Comparison of ENCODE assay signal across 8 cellular contexts in the genomic region with DNA sequence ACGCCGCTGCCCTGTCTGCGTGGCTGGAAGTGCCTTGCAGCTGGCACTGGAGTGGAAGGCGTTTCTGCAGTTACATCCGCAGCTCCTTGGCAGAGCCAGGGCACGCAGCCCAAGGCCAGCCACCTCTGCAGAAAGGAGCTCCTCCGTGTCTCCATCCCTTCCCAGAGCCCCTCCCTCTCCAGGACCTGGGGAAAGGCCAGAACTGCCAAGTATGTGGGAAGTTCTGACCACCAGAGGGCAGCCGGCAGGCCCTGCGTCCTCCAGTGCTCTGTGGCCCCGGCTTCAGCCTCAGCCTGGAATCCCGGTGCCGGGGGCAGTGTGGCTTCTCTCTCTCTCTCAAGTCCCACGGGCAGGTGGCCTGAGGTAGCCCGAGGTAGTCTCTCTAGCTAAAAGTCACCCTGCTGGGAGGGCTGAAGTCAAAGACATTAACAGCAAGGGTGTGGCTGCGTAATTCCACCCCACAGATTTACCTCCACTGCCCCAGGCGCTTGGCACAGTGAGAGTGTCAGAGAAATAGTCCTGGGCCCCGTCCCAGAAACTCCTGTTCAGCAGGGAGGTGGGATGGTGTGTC.
DNase-seq lines count a peak whose midpoint lies in the region; ATAC-seq and TF ChIP-seq lines count a peak whose summit lies in the region.

No MANE protein-coding gene starts in this region.

- intact Hi-C loops in right lobe of liver (cut with DNase I) = no loop called here

- H3K27ac ChIP-seq in right lobe of liver = no peak overlapping the region

- ATAC-seq in right lobe of liver (peak; percentile 78 to 85 (median 82)), HG03457 (IDR thresholded peaks at IDR 0.05; ENCODE audit: unreplicated experiment) (no peak), HG03175 (IDR thresholded peaks at IDR 0.05; ENCODE audit: unreplicated experiment) (no peak)

- no peaks in the 10 kb centered on the region for H3K27me3 ChIP-seq in right lobe of liver

- H3K4me1 ChIP-seq in right lobe of liver = no peaks in the 10 kb centered on the region

- H3K9me3 ChIP-seq in right lobe of liver = no peaks in the 10 kb centered on the region

- H3K4me3 ChIP-seq in NB4 (ENCODE audit: low read depth, low read length) (no peak overlapping the region), cardiac fibroblast (replicated peaks in 1 of 2; ENCODE audit: low read depth in 2 of 2, low read length in 2 of 2) (no peak overlapping the region), right lobe of liver (no peak overlapping the region)

- no peak for TF ChIP-seq POLR2A in NB4 (IDR thresholded peaks at IDR 0.05; ENCODE audit: extremely low read depth, insufficient read length)
- TF ChIP-seq POLR2A in right lobe of liver (IDR thresholded peaks at IDR 0.05) = no peak

- TF ChIP-seq CTCF in NB4 (IDR thresholded peaks at IDR 0.05; ENCODE audit: low read depth, low read length) (peak; percentile 67), cardiac fibroblast (IDR thresholded peaks at IDR 0.05; ENCODE audit: low read depth, low read length) (peak; percentile 63), right lobe of liver (IDR thresholded peaks at IDR 0.05) (peak; percentile 46 to 73 (median 63))

- no peaks in the 10 kb centered on the region for H3K36me3 ChIP-seq in right lobe of liver

- WGBS in right lobe of liver (ENCODE audit: insufficient coverage, low coverage, low lambda C conversion rate, missing lambda C conversion rate) = 23% methylated on average over 7 of the region's 17 CpGs

- peak; percentile 77 for DNase-seq in DMS79 (lab: John Stamatoyannopoulos, UW)
- DNase-seq in NB4 (ENCODE audit: low read depth) = peak; percentile 57
- DNase-seq in cardiac fibroblast (ENCODE audit: low read depth in 2 of 2) = peak; percentile 43 to 67
- DNase-seq in right lobe of liver = peak; percentile 65 to 71 (median 66)
- no peak for DNase-seq in activated CD4-positive, alpha-beta T cell treated with anti-CD3 and anti-CD28 coated beads for 48 hours
- no peak for DNase-seq in GOT3 (lab: John Stamatoyannopoulos, UW)

Comparison
In these comparisons a context has a peak if more than half of its experiments do, and no peak if none do; other contexts are left out.
1. DNase-seq: peak in DMS79 (single experiment), NB4 (single experiment), cardiac fibroblast (2 of 2) and right lobe of liver (3 of 3); none in activated CD4-positive, alpha-beta T cell treated with anti-CD3 and anti-CD28 coated beads for 48 hours (single experiment) and GOT3 (single experiment).
2. ATAC-seq: peak in right lobe of liver (4 of 4); none in HG03457 (single experiment) and HG03175 (single experiment).
3. Peak in every context shown above with its lines, with median percentiles within 50 percentile points of each other: CTCF ChIP-seq.